16 cellular contexts compared by ENCODE assay signal in genomic region chr11:88469828-88470227, GRCh38.
A peak's percentile ranks its signal among the peaks of the same experiment; 100 is the strongest.
DNase-seq lines count a peak whose midpoint lies in the region; ATAC-seq, FAIRE-seq and TF ChIP-seq lines count a peak whose summit lies in the region.
"Had no signal": no experiment of that assay in that cellular context is flagged by ENCODE, and none has a peak within 500 bp of the region (broad histone marks: within the 10 kb centered on the region; RNA-seq: fewer than 3 reads in every experiment).

No MANE protein-coding gene starts in this region.

- H3K27ac ChIP-seq in mesenchymal stem cell (ENCODE audit: low read length, poor library complexity, severe bottlenecking) = no peak overlapping the region

- no peak overlapping the region for H3K27ac Mint-ChIP-seq in stimulated activated naive B cell treated with anti-CD40 and anti-IgM and Interleukin-4, amounts not matched to agents 10 μg/mL and 1 μg/mL and 100 μg/mL, for 72 hours
- H3K27ac Mint-ChIP-seq: CD4-positive, alpha-beta memory T cell; GM23338; H9; HFFc6 had no signal

- H3K18ac ChIP-seq in mesenchymal stem cell (ENCODE audit: low read depth in 1 of 2, low read length in 2 of 2) = no peak overlapping the region

- H3K14ac ChIP-seq in mesenchymal stem cell (ENCODE audit: low read length in 2 of 2) = no peak overlapping the region

- peaks cover 0 to under 1% of the 10 kb centered on the region in 2 donors for H3K9me3 Mint-ChIP-seq in stimulated activated naive B cell treated with anti-CD40 and anti-IgM and Interleukin-4, amounts not matched to agents 10 μg/mL and 1 μg/mL and 100 μg/mL, for 72 hours
- H3K9me3 Mint-ChIP-seq: HFFc6 had no signal

- H3K4me1 ChIP-seq in adipocyte (ENCODE audit: control insufficient read depth, insufficient read depth, low read length) (no peaks in the 10 kb centered on the region), mesenchymal stem cell (ENCODE audit: control insufficient read depth, insufficient read depth, low read depth, low read length) (no peaks in the 10 kb centered on the region)

- no peaks in the 10 kb centered on the region for H3K79me1 ChIP-seq in mesenchymal stem cell (replicated peaks; ENCODE audit: low read length, poor library complexity, severe bottlenecking)

- ATAC-seq in GM18907 (IDR thresholded peaks at IDR 0.05; ENCODE audit: unreplicated experiment) = no peak
- no peak for ATAC-seq in stimulated activated naive B cell treated with anti-CD40 and anti-IgM and Interleukin-4, amounts not matched to agents 10 μg/mL and 1 μg/mL and 100 μg/mL, for 72 hours (replicated peaks)
- ATAC-seq: GM23338 had no signal

- no peak overlapping the region for H2BK5ac ChIP-seq in mesenchymal stem cell (ENCODE audit: low read depth, low read length, poor library complexity, severe bottlenecking)

- no peak overlapping the region for H3K4me3 ChIP-seq in adipocyte (ENCODE audit: low read length)
- H3K4me3 ChIP-seq in mesenchymal stem cell (ENCODE audit: insufficient read depth in 1 of 2, low read depth in 1 of 2, low read length in 2 of 2) = no peak overlapping the region
- H3K4me3 ChIP-seq: GM23338 had no signal

- no peak overlapping the region for H3K4me3 Mint-ChIP-seq in stimulated activated naive B cell treated with anti-CD40 and anti-IgM and Interleukin-4, amounts not matched to agents 10 μg/mL and 1 μg/mL and 100 μg/mL, for 72 hours
- H3K4me3 Mint-ChIP-seq: CD4-positive, alpha-beta memory T cell; GM23338; H9; HFFc6 had no signal

- H3K27me3 ChIP-seq in adipocyte (replicated peaks; ENCODE audit: control insufficient read depth, insufficient read depth, low read length) (no peaks in the 10 kb centered on the region), mesenchymal stem cell (ENCODE audit: control insufficient read depth in 1 of 2, insufficient read depth in 1 of 2, low read length in 2 of 2) (no peaks in the 10 kb centered on the region)

- no peak overlapping the region for H3K9ac ChIP-seq in adipocyte (ENCODE audit: low read length)
- no peak overlapping the region for H3K9ac ChIP-seq in mesenchymal stem cell (ENCODE audit: low read length)

- H2BK15ac ChIP-seq in mesenchymal stem cell (ENCODE audit: low read depth, poor library complexity, severe bottlenecking) = no peak overlapping the region

- H4K91ac ChIP-seq in mesenchymal stem cell (ENCODE audit: low read length) = no peak overlapping the region

- H3K4ac ChIP-seq in mesenchymal stem cell (ENCODE audit: low read depth in 1 of 2, low read length in 2 of 2) = no peak overlapping the region

- H3K4me2 ChIP-seq in mesenchymal stem cell (ENCODE audit: low read length, poor library complexity, severe bottlenecking) = no peak overlapping the region
- H3K4me2 ChIP-seq: GM23338 had no signal

- WGBS in mesenchymal stem cell = 19% methylated on average over 3 of the region's 4 CpGs

- no peak overlapping the region for H4K8ac ChIP-seq in mesenchymal stem cell (ENCODE audit: low read length)

- H2BK120ac ChIP-seq in mesenchymal stem cell (ENCODE audit: low read depth, low read length) = no peak overlapping the region

- peaks cover under 1 to 4% of the 10 kb centered on the region in 2 donors for H3K27me3 Mint-ChIP-seq in stimulated activated naive B cell treated with anti-CD40 and anti-IgM and Interleukin-4, amounts not matched to agents 10 μg/mL and 1 μg/mL and 100 μg/mL, for 72 hours

- DNase-seq in EH (ENCODE audit: low read depth) (peak; percentile 24), GM12891 (ENCODE audit: insufficient read length, low spot score) (no peak), adipocyte (ENCODE audit: low read depth) (peak; percentile 9), mesenchymal stem cell (peak; percentile 24), urothelium cell line (ENCODE audit: low spot score) (no peak)
- DNase-seq in stimulated activated naive B cell treated with anti-CD40 and anti-IgM and Interleukin-4, amounts not matched to agents 10 μg/mL and 1 μg/mL and 100 μg/mL, for 72 hours = no peak
- DNase-seq: C1 segment of cervical spinal cord; Calu3; CD4-positive, alpha-beta memory T cell; COR-L47; DMS79; GF-D8; H9; HFFc6 had no signal

- no peak overlapping the region for H2AFZ ChIP-seq in mesenchymal stem cell (ENCODE audit: low read depth, low read length)
- H2AFZ ChIP-seq: GM23338 had no signal

- peak; percentile 41 for FAIRE-seq in GM12891 (lab: Jason Lieb, UNC)
- no peak for FAIRE-seq in urothelium cell line (lab: Jason Lieb, UNC)

- no peak overlapping the region for H2BK12ac ChIP-seq in mesenchymal stem cell (ENCODE audit: low read length in 2 of 2)

- no peak overlapping the region for H3K23ac ChIP-seq in mesenchymal stem cell (ENCODE audit: low read length in 2 of 2)

- H3K4me1 Mint-ChIP-seq in stimulated activated naive B cell treated with anti-CD40 and anti-IgM and Interleukin-4, amounts not matched to agents 10 μg/mL and 1 μg/mL and 100 μg/mL, for 72 hours = no peaks in the 10 kb centered on the region

- H3K36me3 ChIP-seq in adipocyte (ENCODE audit: control insufficient read depth, insufficient read depth, low read length, severe bottlenecking) (no peaks in the 10 kb centered on the region), mesenchymal stem cell (ENCODE audit: control insufficient read depth in 1 of 2, insufficient read depth in 2 of 2, low read depth in 1 of 2, low read length in 2 of 2) (no peaks in the 10 kb centered on the region)

- H3K9me3 ChIP-seq in adipocyte (ENCODE audit: control insufficient read depth, low read length) (no peaks in the 10 kb centered on the region), mesenchymal stem cell (ENCODE audit: control insufficient read depth, low read length) (no peaks in the 10 kb centered on the region)

- H3K36me3 Mint-ChIP-seq in stimulated activated naive B cell treated with anti-CD40 and anti-IgM and Interleukin-4, amounts not matched to agents 10 μg/mL and 1 μg/mL and 100 μg/mL, for 72 hours = no peaks in the 10 kb centered on the region

- TF ChIP-seq POLR2A in GM12891 (IDR thresholded peaks at IDR 0.05; ENCODE audit: low read depth, low read length) = no peak

- no peak overlapping the region for H2AK5ac ChIP-seq in mesenchymal stem cell (ENCODE audit: low read length, severe bottlenecking)

TF ChIP-seq in GM12891, 5 proteins besides CTCF, POLR2A, EP300 and RAD21:
- TF ChIP-seq SPI1 (IDR thresholded peaks at IDR 0.05; ENCODE audit: low read depth, low read length) (no peak), POLR2AphosphoS5 (IDR thresholded peaks at IDR 0.05; ENCODE audit: low read depth, low read length) (no peak), PAX5 (IDR thresholded peaks at IDR 0.05; ENCODE audit: insufficient read depth, low read length, severe bottlenecking) (no peak), TAF1 (IDR thresholded peaks at IDR 0.05; ENCODE audit: low read depth, low read length) (no peak), POU2F2 (IDR thresholded peaks at IDR 0.05; ENCODE audit: low read depth, low read length) (no peak)

Comparison
In these comparisons a context has a peak if more than half of its experiments do, and no peak if none do; other contexts are left out.
1. DNase-seq: peak in EH (single experiment), adipocyte (single experiment) and mesenchymal stem cell (single experiment); none in GM12891 (single experiment), urothelium cell line (single experiment) and stimulated activated naive B cell treated with anti-CD40 and anti-IgM and Interleukin-4, amounts not matched to agents 10 μg/mL and 1 μg/mL and 100 μg/mL, for 72 hours (single experiment).